In the genomic region with DNA sequence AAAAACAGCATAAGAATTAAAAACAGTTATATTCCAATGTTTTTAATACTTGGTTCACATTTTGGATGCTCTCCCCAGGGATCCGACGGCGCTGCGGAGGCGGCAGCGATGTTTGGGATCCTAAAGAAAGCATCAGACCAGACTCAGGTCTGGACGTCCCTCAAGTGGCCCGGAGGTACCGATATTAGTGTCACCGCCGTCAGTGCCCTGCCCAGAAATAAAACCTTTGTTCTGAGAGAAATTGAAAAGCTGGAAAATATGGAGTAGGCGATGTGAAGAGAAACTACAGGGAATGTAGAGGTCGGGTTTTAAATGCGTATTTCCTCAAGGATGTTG, we compare ENCODE assay signal across 8 cellular contexts. TPM values are rescaled to one million over a fixed set of nuclear protein-coding genes. Genes with fewer than 3 reads are reported as not detected.
DNase-seq lines count a peak whose midpoint lies in the region; ATAC-seq, FAIRE-seq and TF ChIP-seq lines count a peak whose summit lies in the region.

No MANE protein-coding gene starts in this region.

- H3K27me3 ChIP-seq in Peyer's patch (no peaks in the 10 kb centered on the region), pancreas (no peaks in the 10 kb centered on the region)

- H3K27ac ChIP-seq in Peyer's patch (peak overlapping the region; percentile 65 to 93 (median 78)), pancreas (peak overlapping the region; percentile 69 to 88 (median 78))

- intact Hi-C loops in pancreas (cut with DNase I): loop anchor here in 2 of 3 donors (5.0 kb wide), 3 partner anchors 115 to 140 kb away; no protein-coding TSS in a partner anchor

- H3K36me3 ChIP-seq in Peyer's patch: no peaks in the 10 kb centered on the region
- H3K36me3 ChIP-seq in pancreas: no peaks in the 10 kb centered on the region

- no peaks in the 10 kb centered on the region for H3K9me3 ChIP-seq in Peyer's patch
- H3K9me3 ChIP-seq in pancreas: no peaks in the 10 kb centered on the region

- peak in 3 of 4 donors; percentile 6 to 34 (median 29) for ATAC-seq in pancreas
- no peak for ATAC-seq in GM21360 (IDR thresholded peaks at IDR 0.05; ENCODE audit: unreplicated experiment)

- 5 to 6% methylated on average over 14 of the region's 14 CpGs for WGBS in pancreas, 2 donors

- TF ChIP-seq POLR2A in Peyer's patch (IDR thresholded peaks at IDR 0.05): no peak

- H3K4me1 ChIP-seq in Peyer's patch: peaks cover 0 to 24% (median 7%) of the 10 kb centered on the region in 4 donors
- H3K4me1 ChIP-seq in pancreas: peaks cover 16 to 33% (median 27%) of the 10 kb centered on the region in 3 donors

- DNase-seq in Peyer's patch (peak in 2 of 3 donors; percentile 50 to 57), fibroblast of mammary gland (ENCODE audit: low read depth) (no peak), pancreas (peak in 1 of 6 donors; percentile 32), NCI-H1092 (lab: John Stamatoyannopoulos, UW) (no peak), NCI-H345 (lab: John Stamatoyannopoulos, UW) (no peak), T1000 (lab: John Stamatoyannopoulos, UW) (no peak)

- TF ChIP-seq CTCF in Peyer's patch (IDR thresholded peaks at IDR 0.05): no peak
- TF ChIP-seq CTCF in fibroblast of mammary gland (conservative IDR thresholded peaks at IDR 0.05; ENCODE audit: control insufficient read depth, insufficient read depth, low read depth, low read length): no peak
- TF ChIP-seq CTCF in pancreas (IDR thresholded peaks at IDR 0.05): no peak

- no peak for FAIRE-seq in pancreas (lab: Jason Lieb, UNC)

- peak overlapping the region; percentile 55; the same call in 1 of the 2 replicates for H3K4me3 ChIP-seq in GM08714 (ENCODE audit: low read length)
- peak overlapping the region; percentile 54 to 92 (median 75) for H3K4me3 ChIP-seq in Peyer's patch
- H3K4me3 ChIP-seq in fibroblast of mammary gland (ENCODE audit: control insufficient read depth, low read depth, low read length): peak overlapping the region; percentile 66
- H3K4me3 ChIP-seq in pancreas: peak overlapping the region; percentile 18 to 93 (median 86)

RNA-seq across cellular contexts. Expression of gene TBC1D8, which starts 0.6 kb away (rescaled TPM):
- total RNA-seq in Peyer's patch (100 to 1,000 TPM in 3 of 4 donors, 10 to 100 TPM in 1; 77.6 to 511 (median 239) TPM), pancreas (10 to 100 TPM; 21.3 to 43.2 (median 31.1) TPM)
- 10 to 100 TPM; 37.1 to 46.2 TPM for polyA plus RNA-seq in pancreas

Comparison
In these comparisons a context has a peak if more than half of its experiments do, and no peak if none do; other contexts are left out.
1. DNase-seq: peak in Peyer's patch (2 of 3); none in fibroblast of mammary gland (single experiment), NCI-H1092 (single experiment), NCI-H345 (single experiment) and T1000 (single experiment).
2. Peak in every context shown above with its lines, with median percentiles within 50 percentile points of each other: H3K4me3 ChIP-seq.